ENCODE assay signal across 15 cellular contexts in genomic region chr4:94895081-94895480, GRCh38.
DNase-seq lines count a peak whose midpoint lies in the region; ATAC-seq and TF ChIP-seq lines count a peak whose summit lies in the region.
"Had no signal": no experiment of that assay in that cellular context is flagged by ENCODE, and none has a peak within 500 bp of the region (broad histone marks: within the 10 kb centered on the region; RNA-seq: fewer than 3 reads in every experiment).

No MANE protein-coding gene starts in this region.

- H2AK5ac ChIP-seq in IMR-90 (ENCODE audit: low read depth, low read length): no peak overlapping the region

- H3K27ac ChIP-seq in IMR-90 (ENCODE audit: insufficient read depth, low read length): no peak overlapping the region
- H3K27ac ChIP-seq: BLaER1 treated with 17β-estradiol and CSF1 and Interleukin-3, amounts not matched to agents 10 nM and 100 nM had no signal

- no peak overlapping the region for H2AFZ ChIP-seq in IMR-90 (replicated peaks; ENCODE audit: low read length, poor library complexity)

- H4K5ac ChIP-seq in IMR-90 (ENCODE audit: low read depth, low read length): no peak overlapping the region

- ATAC-seq in IMR-90 (ENCODE audit: low read depth) (peak; percentile 85), HG03039 (IDR thresholded peaks at IDR 0.05; ENCODE audit: unreplicated experiment) (no peak), GM21529 (IDR thresholded peaks at IDR 0.05; ENCODE audit: unreplicated experiment) (no peak)
- ATAC-seq: CD8-positive, alpha-beta T cell; HepG2 had no signal

- H3K9ac ChIP-seq in IMR-90 (ENCODE audit: low read depth, low read length): no peak overlapping the region
- H3K9ac ChIP-seq: BLaER1 treated with 17β-estradiol and CSF1 and Interleukin-3, amounts not matched to agents 10 nM and 100 nM had no signal

- no peaks in the 10 kb centered on the region for H3K4me1 ChIP-seq in IMR-90 (ENCODE audit: control insufficient read depth, insufficient read depth, low read length)
- H3K4me1 ChIP-seq: BLaER1 treated with 17β-estradiol and CSF1 and Interleukin-3, amounts not matched to agents 10 nM and 100 nM had no signal

- DNase-seq in IMR-90 (peak; percentile 67), choroid plexus epithelial cell (ENCODE audit: low read depth) (peak; percentile 63), fibroblast of villous mesenchyme (ENCODE audit: low read depth) (peak; percentile 35), NAMALWA (ENCODE audit: low spot score) (no peak), ACHN (no peak)
- DNase-seq: Calu3; CD8-positive, alpha-beta T cell; DMS79 treated with DMSO at 0.1 percent for 48 hours; GF-D8; H9; KG1 had no signal

- POLR2A ChIA-PET in IMR-90 (lab: Charles Lee; ENCODE audit: unreplicated experiment): no interaction called here

- H2BK15ac ChIP-seq in IMR-90 (ENCODE audit: low read depth, low read length): no peak overlapping the region

- TF ChIP-seq POLR2A in IMR-90 (IDR thresholded peaks at IDR 0.05; ENCODE audit: low read depth, low read length): no peak

- intact Hi-C loops in IMR-90 (cut with micrococcal nuclease): loop anchor here (5.0 kb wide), 1 partner anchor 88 kb away; no protein-coding TSS in a partner anchor

- in situ Hi-C loops in IMR-90 (cut with MboI; ENCODE audit: low sequenced_read_pairs): no loop called here
- in situ Hi-C loops in ACHN (cut with HindIII; ENCODE audit: low pct_ligation_motif_present, low pct_unique_long_range_greater_than_20kb, low sequenced_read_pairs): no loop called here

- H3K4me3 ChIP-seq in IMR-90 (ENCODE audit: insufficient read depth, low read depth, low read length) (no peak overlapping the region), choroid plexus epithelial cell (ENCODE audit: low read depth, low read length) (no peak overlapping the region), fibroblast of villous mesenchyme (ENCODE audit: low read depth, low read length) (no peak overlapping the region)
- H3K4me3 ChIP-seq: BLaER1 treated with 17β-estradiol and CSF1 and Interleukin-3, amounts not matched to agents 10 nM and 100 nM had no signal

- H3K4ac ChIP-seq in IMR-90 (ENCODE audit: low read depth, low read length): no peak overlapping the region

- no peak overlapping the region for H3K18ac ChIP-seq in IMR-90 (ENCODE audit: low read depth, low read length)

- no peaks in the 10 kb centered on the region for H3K36me3 ChIP-seq in IMR-90 (ENCODE audit: control insufficient read depth, insufficient read depth, low read length)
- H3K36me3 ChIP-seq: BLaER1 treated with 17β-estradiol and CSF1 and Interleukin-3, amounts not matched to agents 10 nM and 100 nM had no signal

- no peak overlapping the region for H2AK9ac ChIP-seq in IMR-90 (replicated peaks; ENCODE audit: low read depth, low read length, poor library complexity)

- H3K14ac ChIP-seq in IMR-90 (replicated peaks; ENCODE audit: low read depth, low read length): no peak overlapping the region

- H3K23ac ChIP-seq in IMR-90 (ENCODE audit: low read depth, low read length): no peak overlapping the region

- peak overlapping the region; percentile 12; the same call in 1 of the 2 replicates for H3K4me2 ChIP-seq in IMR-90 (ENCODE audit: low read depth, low read length)
- H3K4me2 ChIP-seq: BLaER1 treated with 17β-estradiol and CSF1 and Interleukin-3, amounts not matched to agents 10 nM and 100 nM had no signal

- dilution Hi-C loops in IMR-90 (cut with HindIII; ENCODE audit: low sequenced_read_pairs, unreplicated experiment): no loop called here

- H2BK5ac ChIP-seq in IMR-90 (ENCODE audit: low read depth, low read length, poor library complexity, severe bottlenecking): peak overlapping the region; percentile 77

- BruUV-seq in IMR-90 (replicated peaks; lab: Mats Ljungman, UMichigan): no TSS peak

- CTCF ChIA-PET in IMR-90 (lab: Yijun Ruan, JAX): interaction anchor here (0.8 kb wide), 1 partner anchor 11 kb away, joined by 3 read pairs; no protein-coding TSS in a partner anchor

- H3K9me1 ChIP-seq in IMR-90 (ENCODE audit: insufficient read depth, low read length): peaks cover 3% of the 10 kb centered on the region; the same call in 1 of the 2 replicates

- H4K8ac ChIP-seq in IMR-90 (ENCODE audit: low read depth in 2 of 2, low read length in 2 of 2): no peak overlapping the region

- peaks cover 3% of the 10 kb centered on the region for H3K9me3 ChIP-seq in IMR-90 (ENCODE audit: control insufficient read depth, insufficient read depth, low read length)
- H3K9me3 ChIP-seq: BLaER1 treated with 17β-estradiol and CSF1 and Interleukin-3, amounts not matched to agents 10 nM and 100 nM had no signal

- no peak overlapping the region; the same call in 1 of the 2 replicates for H2BK20ac ChIP-seq in IMR-90 (ENCODE audit: low read depth, low read length)

- no CpG with 5 or more reads among the region's 2 CpGs for WGBS in IMR-90 (ENCODE audit: extremely low coverage in 2 of 2, insufficient read length in 1 of 2), 2 experiments

- TF ChIP-seq RAD21 in IMR-90 (IDR thresholded peaks at IDR 0.05; ENCODE audit: low read length): no peak

- TF ChIP-seq CTCF in IMR-90 (conservative IDR thresholded peaks at IDR 0.05; ENCODE audit: low read depth, low read length) (no peak), choroid plexus epithelial cell (conservative IDR thresholded peaks at IDR 0.05; ENCODE audit: low read depth, low read length) (no peak), fibroblast of villous mesenchyme (IDR thresholded peaks at IDR 0.05; ENCODE audit: insufficient read depth, low read depth, low read length) (no peak)

- no peak overlapping the region for H4K91ac ChIP-seq in IMR-90 (ENCODE audit: insufficient read depth, low read depth, low read length)

- no peaks in the 10 kb centered on the region for H3K79me1 ChIP-seq in IMR-90 (ENCODE audit: low read depth in 1 of 2, low read length in 2 of 2)

- no peaks in the 10 kb centered on the region for H4K20me1 ChIP-seq in IMR-90 (ENCODE audit: insufficient read depth, low read length)
- H4K20me1 ChIP-seq: BLaER1 treated with 17β-estradiol and CSF1 and Interleukin-3, amounts not matched to agents 10 nM and 100 nM had no signal

- no peaks in the 10 kb centered on the region for H3K27me3 ChIP-seq in IMR-90 (ENCODE audit: control insufficient read depth, insufficient read depth, low read length)
- H3K27me3 ChIP-seq: BLaER1 treated with 17β-estradiol and CSF1 and Interleukin-3, amounts not matched to agents 10 nM and 100 nM had no signal

- H2BK120ac ChIP-seq in IMR-90 (ENCODE audit: low read depth, low read length): no peak overlapping the region

- no peak overlapping the region for H3K56ac ChIP-seq in IMR-90 (ENCODE audit: extremely low read depth, insufficient read depth, low read length)

TF ChIP-seq in IMR-90, 13 proteins besides CTCF, POLR2A, EP300 and RAD21:
- TF ChIP-seq CEBPB (IDR thresholded peaks at IDR 0.05; ENCODE audit: low read depth, low read length): peak; percentile 55
- no peak for TF ChIP-seq FOS (IDR thresholded peaks at IDR 0.05; ENCODE audit: low read depth, low read length)

Comparison
In these comparisons a context has a peak if more than half of its experiments do, and no peak if none do; other contexts are left out.
1. DNase-seq: peak in IMR-90 (single experiment), choroid plexus epithelial cell (single experiment) and fibroblast of villous mesenchyme (single experiment); none in NAMALWA (single experiment) and ACHN (single experiment).